Comparison of ENCODE assay signal across 9 cellular contexts in the genomic region with DNA sequence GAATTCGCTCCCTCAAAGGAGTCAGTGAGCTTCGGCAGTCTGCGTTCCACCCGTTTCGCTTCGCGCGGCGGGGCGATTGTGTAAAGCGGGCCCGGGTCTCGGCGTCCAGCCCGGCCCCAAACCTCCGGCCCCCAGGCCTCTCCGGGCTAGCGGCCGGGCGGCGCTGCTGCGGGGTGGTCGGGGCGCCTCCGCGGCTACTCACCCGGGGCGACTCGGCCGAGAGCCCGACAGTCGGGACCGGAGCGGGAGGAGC. TPM values are rescaled to one million over a fixed set of nuclear protein-coding genes. Genes with fewer than 3 reads are reported as not detected.
DNase-seq lines count a peak whose midpoint lies in the region; ATAC-seq and TF ChIP-seq lines count a peak whose summit lies in the region.
"Had no signal": no experiment of that assay in that cellular context is flagged by ENCODE, and none has a peak within 500 bp of the region (broad histone marks: within the 10 kb centered on the region; RNA-seq: fewer than 3 reads in every experiment).

No MANE protein-coding gene starts in this region.

- H3K27ac ChIP-seq in body of pancreas (peak overlapping the region; percentile 89 to 99 (median 98)), upper lobe of left lung (peak overlapping the region; percentile 58 to 78 (median 74))

- no peaks in the 10 kb centered on the region for H3K36me3 ChIP-seq in body of pancreas (replicated peaks in 1 of 2; ENCODE audit: insufficient read depth in 1 of 2, low read depth in 2 of 2)
- no peaks in the 10 kb centered on the region for H3K36me3 ChIP-seq in upper lobe of left lung

- H3K4me3 ChIP-seq in body of pancreas, result peak overlapping the region; percentile 31 to 41
- H3K4me3 ChIP-seq in upper lobe of left lung, result peak overlapping the region; percentile 36 to 75 (median 70)

- H3K9me3 Mint-ChIP-seq in activated T-cell treated with anti-CD3 and anti-CD28 coated beads, Interleukin-2, amount 50 U/mL, for 4 hours, result no peaks in the 10 kb centered on the region
- H3K9me3 Mint-ChIP-seq in memory B cell, result no peaks in the 10 kb centered on the region

- TF ChIP-seq POLR2A in body of pancreas (IDR thresholded peaks at IDR 0.05) (no peak), upper lobe of left lung (IDR thresholded peaks at IDR 0.05) (no peak)

- peaks cover 47% of the 10 kb centered on the region for H3K27me3 Mint-ChIP-seq in activated T-cell treated with anti-CD3 and anti-CD28 coated beads, Interleukin-2, amount 50 U/mL, for 4 hours (ENCODE audit: low read depth)
- peaks cover 18% of the 10 kb centered on the region for H3K27me3 Mint-ChIP-seq in memory B cell

- H3K4me1 ChIP-seq in body of pancreas, result peaks cover 59% of the 10 kb centered on the region
- peaks cover 8 to 48% (median 22%) of the 10 kb centered on the region in 4 donors for H3K4me1 ChIP-seq in upper lobe of left lung

- intact Hi-C loops in body of pancreas (cut with DNase I), result no loop called here

- no peaks in the 10 kb centered on the region for H3K36me3 Mint-ChIP-seq in activated T-cell treated with anti-CD3 and anti-CD28 coated beads, Interleukin-2, amount 50 U/mL, for 4 hours (ENCODE audit: insufficient read depth)
- no peaks in the 10 kb centered on the region for H3K36me3 Mint-ChIP-seq in memory B cell

- H3K4me3 Mint-ChIP-seq in activated T-cell treated with anti-CD3 and anti-CD28 coated beads, Interleukin-2, amount 50 U/mL, for 4 hours, result peak overlapping the region; percentile 43
- H3K4me3 Mint-ChIP-seq in memory B cell, result peak overlapping the region; percentile 67

- no peak for DNase-seq in activated T-cell treated with anti-CD3 and anti-CD28 coated beads, Interleukin-2, amount 50 U/mL, for 4 hours
- no peak for DNase-seq in activated T-cell treated with anti-CD3 and anti-CD28 coated beads for 4 hours
- no peak for DNase-seq in body of pancreas
- DNase-seq in memory B cell (ENCODE audit: low spot score in 2 of 2), result no peak
- no peak for DNase-seq in upper lobe of left lung
- DNase-seq in activated CD4-positive, CD25-positive, alpha-beta regulatory T cell treated with anti-CD3 and anti-CD28 coated beads, Interleukin-2, amount 50 U/mL, for 72 hours, result no peak
- DNase-seq in stimulated activated naive CD4-positive, alpha-beta T cell (lab: John Stamatoyannopoulos, UW), result no peak
- no peak for DNase-seq in COR-L47 (lab: John Stamatoyannopoulos, UW)

- H3K27me3 ChIP-seq in body of pancreas (no peaks in the 10 kb centered on the region), upper lobe of left lung (peaks cover 0 to 2% (median 0%) of the 10 kb centered on the region in 4 donors)

- H3K9me3 ChIP-seq in body of pancreas, result no peaks in the 10 kb centered on the region
- no peaks in the 10 kb centered on the region for H3K9me3 ChIP-seq in upper lobe of left lung

- TF ChIP-seq CTCF in body of pancreas (IDR thresholded peaks at IDR 0.05), result no peak
- TF ChIP-seq CTCF in upper lobe of left lung (IDR thresholded peaks at IDR 0.05), result no peak

- H3K27ac Mint-ChIP-seq in memory B cell, result no peak overlapping the region

- WGBS in body of pancreas, 2 donors, result 0 to 2% methylated on average over 1 to 22 of the region's 34 CpGs
- WGBS in upper lobe of left lung, 2 donors, result 0% methylated on average over 14 of the region's 34 CpGs; no CpG with 5 or more reads in 1 of the 2 donors

- TF ChIP-seq EP300 in upper lobe of left lung (IDR thresholded peaks at IDR 0.05), result no peak

- H3K4me1 Mint-ChIP-seq in activated T-cell treated with anti-CD3 and anti-CD28 coated beads, Interleukin-2, amount 50 U/mL, for 4 hours (ENCODE audit: low read depth), result peaks cover 9% of the 10 kb centered on the region
- H3K4me1 Mint-ChIP-seq in memory B cell, result peaks cover 14% of the 10 kb centered on the region

- peak in 1 of 2 donors; percentile 15 for ATAC-seq in activated T-cell treated with anti-CD3 and anti-CD28 coated beads, Interleukin-2, amount 50 U/mL, for 4 hours
- ATAC-seq in body of pancreas (peak; percentile 3), memory B cell (ENCODE audit: low read depth) (peak; percentile 22), upper lobe of left lung (ENCODE audit: low FRiP score in 2 of 2) (no peak)

RNA-seq across cellular contexts. Expression of gene CHDH, which starts 0.4 kb away (rescaled TPM):
- under 1 TPM; 0.38 to 0.69 (median 0.46) TPM for total RNA-seq in activated T-cell treated with anti-CD3 and anti-CD28 coated beads, Interleukin-2, amount 50 U/mL, for 4 hours
- total RNA-seq in body of pancreas (10 to 100 TPM; 21.5 to 26.0 TPM), upper lobe of left lung (10 to 100 TPM in 5 of 6 donors, 1 to 10 TPM in 1; 9.1 to 20.9 (median 13.9) TPM)

RNA-seq across cellular contexts. Expression of gene IL17RB, which starts 0.6 kb away (rescaled TPM):
- total RNA-seq in activated T-cell treated with anti-CD3 and anti-CD28 coated beads, Interleukin-2, amount 50 U/mL, for 4 hours, result 1 to 10 TPM in 1 of 3 donors, under 1 TPM in 2; 0.53 to 1.3 (median 0.73) TPM
- 10 to 100 TPM; 16.5 to 17.6 TPM for total RNA-seq in body of pancreas
- total RNA-seq in upper lobe of left lung, result 10 to 100 TPM in 1 of 6 donors, 1 to 10 TPM in 5; 3.1 to 15.6 (median 6.3) TPM
- total RNA-seq: mesenteric fat pad had no signal

RNA-seq across cellular contexts. Expression of gene ACTR8, which starts 36.1 kb away (rescaled TPM):
- 10 to 100 TPM; 28.1 to 36.3 (median 36.2) TPM for total RNA-seq in activated T-cell treated with anti-CD3 and anti-CD28 coated beads, Interleukin-2, amount 50 U/mL, for 4 hours
- total RNA-seq in body of pancreas (10 to 100 TPM; 13.5 to 19.5 TPM), upper lobe of left lung (10 to 100 TPM; 16.2 to 29.7 (median 20.4) TPM)

RNA-seq across cellular contexts. Expression of gene SELENOK, which starts 45.9 kb away (rescaled TPM):
- 10 to 100 TPM; 65.0 to 81.9 (median 68.6) TPM for total RNA-seq in activated T-cell treated with anti-CD3 and anti-CD28 coated beads, Interleukin-2, amount 50 U/mL, for 4 hours
- total RNA-seq in body of pancreas (10 to 100 TPM; 14.5 to 36.1 TPM), upper lobe of left lung (10 to 100 TPM in 5 of 6 donors, 1 to 10 TPM in 1; 9.4 to 97.3 (median 44.0) TPM)

Comparison
In these comparisons a context has a peak if more than half of its experiments do, and no peak if none do; other contexts are left out.
1. ATAC-seq: peak in body of pancreas (single experiment) and memory B cell (single experiment); none in upper lobe of left lung (0 of 2).
2. RNA of gene CHDH, which starts 0.4 kb away (total RNA-seq): 21.5 to 26.0 TPM in body of pancreas and 9.1 to 20.9 TPM in upper lobe of left lung; 0.38 to 0.69 TPM in activated T-cell treated with anti-CD3 and anti-CD28 coated beads, Interleukin-2, amount 50 U/mL, for 4 hours; every median in the first group is over 4 times any median in the second.